In the genomic region with DNA sequence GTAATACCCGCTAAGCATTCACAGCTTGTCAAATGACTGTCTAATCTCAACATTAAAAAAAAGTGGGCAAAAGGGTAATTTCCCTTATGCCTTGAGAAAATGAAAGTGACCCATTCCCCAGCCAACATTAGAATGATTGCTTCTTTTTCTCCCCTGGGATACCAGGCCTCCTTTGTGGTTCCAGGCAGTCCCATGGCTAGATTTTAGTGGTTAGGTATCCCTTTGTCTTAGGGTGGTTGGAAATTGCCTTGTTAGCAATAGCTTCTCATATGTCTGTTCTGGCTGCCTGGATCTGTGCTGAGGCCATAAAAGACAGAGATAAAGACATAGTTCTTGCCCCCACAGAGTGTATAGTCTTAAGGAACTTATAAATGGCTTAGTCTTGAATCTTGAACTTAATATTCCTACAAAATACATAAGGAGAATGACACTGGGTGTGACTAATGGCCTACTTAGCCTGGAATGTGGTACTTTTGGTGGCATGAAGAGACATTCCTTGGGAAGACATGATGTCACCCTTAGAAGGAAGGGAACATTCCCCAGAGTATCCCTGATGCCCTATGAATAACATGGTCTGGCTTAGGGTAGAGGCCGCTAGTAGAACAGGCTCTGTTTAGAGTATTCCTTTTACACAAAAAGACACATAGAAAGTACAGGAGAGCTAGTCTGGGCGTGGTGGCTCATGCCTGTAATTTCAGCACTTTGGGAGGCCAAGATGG, we compare ENCODE assay signal across 15 cellular contexts.
DNase-seq lines count a peak whose midpoint lies in the region; ATAC-seq and TF ChIP-seq lines count a peak whose summit lies in the region.
"Had no signal": no experiment of that assay in that cellular context is flagged by ENCODE, and none has a peak within 500 bp of the region (broad histone marks: within the 10 kb centered on the region; RNA-seq: fewer than 3 reads in every experiment).

No MANE protein-coding gene starts in this region.

- no peaks in the 10 kb centered on the region for H3K9me3 ChIP-seq in mammary epithelial cell (replicated peaks; ENCODE audit: insufficient read depth, low read length)
- H3K9me3 ChIP-seq in muscle layer of duodenum (ENCODE audit: control insufficient read depth in 1 of 2, low read length in 2 of 2): no peaks in the 10 kb centered on the region
- no peaks in the 10 kb centered on the region for H3K9me3 ChIP-seq in tibial nerve

- CTCF ChIA-PET in MCF 10A (lab: Yijun Ruan, JAX): no interaction called here
- CTCF ChIA-PET in mammary epithelial cell (lab: Charles Lee; ENCODE audit: low non-redundant PET): no interaction called here

- H3K4me1 ChIP-seq in mammary epithelial cell (ENCODE audit: insufficient read depth, low read length): peaks cover 11% of the 10 kb centered on the region
- H3K4me1 ChIP-seq in muscle layer of duodenum (ENCODE audit: control insufficient read depth in 1 of 2, insufficient read depth in 2 of 2, low read length in 2 of 2): peaks cover 16 to 27% of the 10 kb centered on the region in 2 donors
- H3K4me1 ChIP-seq in tibial nerve: peaks cover 0 to 95% (median 66%) of the 10 kb centered on the region in 4 donors

- intact Hi-C loops in MCF 10A (cut with micrococcal nuclease) (no loop called here), mammary epithelial cell (cut with micrococcal nuclease) (no loop called here)

- no peaks in the 10 kb centered on the region for H4K20me1 ChIP-seq in mammary epithelial cell (ENCODE audit: insufficient read depth, low read length)

- H3K27me3 Mint-ChIP-seq in MCF 10A (ENCODE audit: insufficient read depth, unreplicated experiment): no peaks in the 10 kb centered on the region

- no TSS peak for BruUV-seq in MCF 10A (replicated peaks; lab: Mats Ljungman, UMichigan)
- no TSS peak for BruUV-seq in mammary epithelial cell (replicated peaks; lab: Mats Ljungman, UMichigan)

- no peak overlapping the region for H3K27ac ChIP-seq in mammary epithelial cell (ENCODE audit: insufficient read depth, low read depth, low read length)
- H3K27ac ChIP-seq in muscle layer of duodenum (ENCODE audit: low read length): peak overlapping the region; percentile 35
- H3K27ac ChIP-seq in tibial nerve: peak overlapping the region; percentile 53 to 99 (median 76)
- H3K27ac ChIP-seq in brain microvascular endothelial cell: no peak overlapping the region
- H3K27ac ChIP-seq: PC-9 had no signal

- H3K4me3 Mint-ChIP-seq in MCF 10A (ENCODE audit: unreplicated experiment): no peak overlapping the region
- H3K4me3 Mint-ChIP-seq: activated T-helper 1 cell treated with anti-CD3 and anti-CD28 coated beads, Interleukin-12 subunit alpha, Interleukin-12 subunit beta, Interleukin-2, Interleukin-4 antibody, amounts not matched to agents 30 ng/mL and 10 ng/mL and 1 ng/mL, durations not matched to agents 14 hours and 24 hours and 36 hours; brain; T-helper 1 cell treated with Interleukin-12 subunit alpha and Interleukin-12 subunit beta and Interleukin-4 antibody, amounts not matched to agents 30 μg/mL and 1 μg/mL, for 36 hours had no signal

- TF ChIP-seq CTCF in MCF 10A (IDR thresholded peaks at IDR 0.05; ENCODE audit: unreplicated experiment) (no peak), mammary epithelial cell (conservative IDR thresholded peaks at IDR 0.05 in 1 of 2, IDR thresholded peaks at IDR 0.05 in 1 of 2; ENCODE audit: extremely low read depth in 1 of 2, insufficient read depth in 1 of 2, low read depth in 1 of 2, low read length in 2 of 2) (no peak), cardiac fibroblast (IDR thresholded peaks at IDR 0.05; ENCODE audit: low read depth, low read length) (no peak), tibial nerve (IDR thresholded peaks at IDR 0.05) (no peak), brain microvascular endothelial cell (IDR thresholded peaks at IDR 0.05; ENCODE audit: low read depth, low read length, missing control alignments) (no peak)

- no peaks in the 10 kb centered on the region for H3K9me3 Mint-ChIP-seq in MCF 10A (ENCODE audit: unreplicated experiment)
- H3K9me3 Mint-ChIP-seq: activated T-helper 1 cell treated with anti-CD3 and anti-CD28 coated beads, Interleukin-12 subunit alpha, Interleukin-12 subunit beta, Interleukin-2, Interleukin-4 antibody, amounts not matched to agents 30 ng/mL and 10 ng/mL and 1 ng/mL, durations not matched to agents 14 hours and 24 hours and 36 hours; brain; T-helper 1 cell treated with Interleukin-12 subunit alpha and Interleukin-12 subunit beta and Interleukin-4 antibody, amounts not matched to agents 30 μg/mL and 1 μg/mL, for 36 hours had no signal

- DNase-seq in MCF 10A (ENCODE audit: unreplicated experiment): no peak
- DNase-seq in mammary epithelial cell: no peak
- DNase-seq in cardiac fibroblast (ENCODE audit: low read depth in 2 of 2): peak; percentile 54 to 81
- DNase-seq in tibial nerve (ENCODE audit: low spot score in 2 of 2): no peak
- DNase-seq in effector CD4-positive, alpha-beta T cell: no peak
- no peak for DNase-seq in brain microvascular endothelial cell
- DNase-seq: activated CD4-positive, alpha-beta T cell treated with anti-CD3 and anti-CD28 coated beads for 4 hours; NCI-H1048; NCI-H345; PC-9 had no signal

- dilution Hi-C loops in mammary epithelial cell (cut with HindIII; ENCODE audit: low sequenced_read_pairs): no loop called here

- no peak overlapping the region for H3K4me3 ChIP-seq in mammary epithelial cell (replicated peaks in 1 of 3; ENCODE audit: insufficient read depth in 1 of 3, low read depth in 2 of 3, low read length in 3 of 3)
- no peak overlapping the region for H3K4me3 ChIP-seq in cardiac fibroblast (replicated peaks in 1 of 2; ENCODE audit: low read depth in 2 of 2, low read length in 2 of 2)
- H3K4me3 ChIP-seq in muscle layer of duodenum (ENCODE audit: low read depth in 1 of 2, low read length in 2 of 2): no peak overlapping the region
- H3K4me3 ChIP-seq in tibial nerve: no peak overlapping the region
- H3K4me3 ChIP-seq in brain microvascular endothelial cell (ENCODE audit: low read depth, low read length): no peak overlapping the region
- H3K4me3 ChIP-seq: PC-9 had no signal

- H3K27me3 ChIP-seq in mammary epithelial cell (ENCODE audit: insufficient read depth, low read length) (no peaks in the 10 kb centered on the region), muscle layer of duodenum (ENCODE audit: low read depth, low read length) (no peaks in the 10 kb centered on the region), tibial nerve (no peaks in the 10 kb centered on the region), brain microvascular endothelial cell (replicated peaks) (peaks cover 4% of the 10 kb centered on the region)

- no peaks in the 10 kb centered on the region for H3K79me2 ChIP-seq in mammary epithelial cell (ENCODE audit: insufficient read depth, low read length)

- peaks cover 77% of the 10 kb centered on the region for H3K4me1 Mint-ChIP-seq in MCF 10A (ENCODE audit: insufficient read depth, unreplicated experiment)

- peaks cover 94% of the 10 kb centered on the region for H3K36me3 Mint-ChIP-seq in MCF 10A (ENCODE audit: insufficient read depth, unreplicated experiment)
- H3K36me3 Mint-ChIP-seq: brain had no signal

- H3K4me2 ChIP-seq in mammary epithelial cell (ENCODE audit: insufficient read depth, low read depth, low read length): no peak overlapping the region
- H3K4me2 ChIP-seq: PC-9 had no signal

- H3K9ac ChIP-seq in mammary epithelial cell (ENCODE audit: insufficient read depth, low read length): no peak overlapping the region

- POLR2A ChIA-PET in MCF 10A (lab: Yijun Ruan, JAX): interaction anchor here (0.8 to 7.6 kb wide), 14 partner anchors 9 to 150 kb away, joined by 3 to 79 read pairs (median 6); no protein-coding TSS in a partner anchor

- WGBS in mammary epithelial cell (ENCODE audit: low coverage, missing lambda C conversion rate): 85% methylated on average over 3 of the region's 3 CpGs
- 89% methylated on average over 3 of the region's 3 CpGs for WGBS in tibial nerve, 2 donors

- peak overlapping the region; percentile 99 for H3K27ac Mint-ChIP-seq in MCF 10A (ENCODE audit: low read depth, unreplicated experiment)
- H3K27ac Mint-ChIP-seq: activated T-helper 1 cell treated with anti-CD3 and anti-CD28 coated beads, Interleukin-12 subunit alpha, Interleukin-12 subunit beta, Interleukin-2, Interleukin-4 antibody, amounts not matched to agents 30 ng/mL and 10 ng/mL and 1 ng/mL, durations not matched to agents 14 hours and 24 hours and 36 hours; T-helper 1 cell treated with Interleukin-12 subunit alpha and Interleukin-12 subunit beta and Interleukin-4 antibody, amounts not matched to agents 30 μg/mL and 1 μg/mL, for 36 hours had no signal

- H3K36me3 ChIP-seq in mammary epithelial cell (ENCODE audit: insufficient read depth, low read length) (no peaks in the 10 kb centered on the region), muscle layer of duodenum (ENCODE audit: control insufficient read depth in 1 of 2, insufficient read depth in 2 of 2, low read length in 2 of 2) (no peaks in the 10 kb centered on the region), tibial nerve (no peaks in the 10 kb centered on the region), brain microvascular endothelial cell (replicated peaks) (no peaks in the 10 kb centered on the region)

- no peak overlapping the region for H2AFZ ChIP-seq in mammary epithelial cell (ENCODE audit: low read depth, low read length)
- H2AFZ ChIP-seq: PC-9 had no signal

- no peak for TF ChIP-seq POLR2A in tibial nerve (IDR thresholded peaks at IDR 0.05)

- ATAC-seq in GM21381 (IDR thresholded peaks at IDR 0.05; ENCODE audit: unreplicated experiment): no peak

- no peak for TF ChIP-seq EP300 in tibial nerve (IDR thresholded peaks at IDR 0.05)

- in situ Hi-C loops in mammary epithelial cell (cut with MboI; ENCODE audit: low sequenced_read_pairs in 2 of 2) (no loop called here), brain microvascular endothelial cell (cut with HindIII; ENCODE audit: low pct_ligation_motif_present, low sequenced_read_pairs) (no loop called here)

Comparison
In these comparisons a context has a peak if more than half of its experiments do, and no peak if none do; other contexts are left out.
1. DNase-seq: peak in cardiac fibroblast (2 of 2); none in MCF 10A (single experiment), mammary epithelial cell (single experiment), tibial nerve (0 of 2), effector CD4-positive, alpha-beta T cell (single experiment) and brain microvascular endothelial cell (single experiment).
2. H3K27ac ChIP-seq: peak in muscle layer of duodenum (single experiment) and tibial nerve (4 of 4); none in mammary epithelial cell (single experiment) and brain microvascular endothelial cell (single experiment).